ENCODE assay signal across 38 cellular contexts in the genomic region with DNA sequence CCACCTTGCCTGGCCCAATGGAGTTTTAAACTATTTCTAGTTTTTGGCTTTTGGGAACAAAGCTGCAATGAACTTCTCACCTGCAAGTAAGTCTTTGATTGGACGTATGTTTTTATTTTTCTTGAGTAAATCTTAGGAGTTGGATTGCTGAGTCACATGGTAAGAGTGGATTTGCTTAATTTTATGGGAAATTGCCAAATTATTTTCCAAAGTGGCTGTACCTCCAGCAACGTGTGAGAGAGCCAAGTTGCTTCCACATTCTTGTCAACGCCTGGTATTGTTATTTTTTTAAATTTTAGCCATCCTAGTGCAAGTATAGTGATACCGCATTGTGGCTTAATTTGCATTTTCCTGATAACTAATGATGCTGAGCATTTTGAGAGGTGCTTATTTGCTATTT.
"Had no signal": no experiment of that assay in that cellular context is flagged by ENCODE, and none has a peak within 500 bp of the region (broad histone marks: within the 10 kb centered on the region; RNA-seq: fewer than 3 reads in every experiment).

No MANE protein-coding gene starts in this region.

- H3K27ac Mint-ChIP-seq: activated B cell treated with CpG ODN at 0.5 μM for 24 hours; activated CD4-positive, alpha-beta memory T cell treated with anti-CD3 and anti-CD28 coated beads for 36 hours; activated CD4-positive, alpha-beta T cell treated with anti-CD3 and anti-CD28 coated beads, Interleukin-2, amount 10 ng/mL, durations not matched to agents 24 days and 14 days; activated CD8-positive, alpha-beta T cell treated with anti-CD3 and anti-CD28 coated beads for 36 hours; activated naive CD4-positive, alpha-beta T cell treated with anti-CD3 and anti-CD28 coated beads for 36 hours; activated naive CD4-positive, alpha-beta T cell treated with anti-CD3 and anti-CD28 coated beads, Interleukin-2, amount 50 U/mL, for 72 hours; activated naive CD8-positive, alpha-beta T cell treated with anti-CD3 and anti-CD28 coated beads for 36 hours; activated T-cell treated with anti-CD3 and anti-CD28 coated beads, Interleukin-2, amount 50 U/mL, for 72 hours; activated T-helper 1 cell treated with anti-CD3 and anti-CD28 coated beads, Interleukin-12 subunit alpha, Interleukin-12 subunit beta, Interleukin-2, Interleukin-4 antibody, amounts not matched to agents 30 ng/mL and 10 ng/mL and 1 ng/mL, durations not matched to agents 14 hours and 24 hours and 36 hours; activated T-helper 17 cell treated with anti-CD3 and anti-CD28 coated beads, Interleukin-2, amount 50 U/mL, for 72 hours; brain; T-helper 1 cell treated with Interleukin-12 subunit alpha and Interleukin-12 subunit beta and Interleukin-4 antibody, amounts not matched to agents 30 μg/mL and 1 μg/mL, for 36 hours; T-helper 2 cell treated with Interferon-gamma antibody and Interleukin-4, amounts not matched to agents 5 μg/mL and 100 μg/mL, for 36 hours had no signal

- H3K9me3 ChIP-seq: adrenal gland had no signal

- H3K27me3 Mint-ChIP-seq: activated CD4-positive, alpha-beta memory T cell treated with anti-CD3 and anti-CD28 coated beads for 36 hours; activated CD8-positive, alpha-beta T cell treated with anti-CD3 and anti-CD28 coated beads for 36 hours; activated naive CD8-positive, alpha-beta T cell treated with anti-CD3 and anti-CD28 coated beads for 36 hours; central memory CD8-positive, alpha-beta T cell had no signal

- H3K4me1 ChIP-seq: adrenal gland had no signal

- FAIRE-seq: bronchial epithelial cell, TTC549 had no signal

- DNase-seq: activated B cell treated with CpG ODN at 0.5 μM for 24 hours; activated CD4-positive, alpha-beta memory T cell treated with anti-CD3 and anti-CD28 coated beads for 36 hours; activated CD4-positive, alpha-beta T cell treated with anti-CD3 and anti-CD28 coated beads for 4 hours; activated CD4-positive, alpha-beta T cell treated with anti-CD3 and anti-CD28 coated beads, Interleukin-2, amount 10 ng/mL, durations not matched to agents 24 days and 14 days; activated CD4-positive, alpha-beta T cell treated with anti-CD3 and anti-CD28 coated beads, Interleukin-2, amount 50 U/mL, for 1 hour; activated CD4-positive, alpha-beta T cell treated with anti-CD3 and anti-CD28 coated beads, Interleukin-2, amount 50 U/mL, for 4 hours; activated CD4-positive, CD25-positive, alpha-beta regulatory T cell treated with anti-CD3 and anti-CD28 coated beads, Interleukin-2, amount 50 U/mL, for 72 hours; activated CD8-positive, alpha-beta memory T cell treated with anti-CD3 and anti-CD28 coated beads, Interleukin-2, amount 50 U/mL, for 4 hours; activated CD8-positive, alpha-beta T cell treated with anti-CD3 and anti-CD28 coated beads for 36 hours; activated effector memory CD4-positive, alpha-beta T cell treated with anti-CD3 and anti-CD28 coated beads, Interleukin-2, amount 50 U/mL, for 16 hours; activated gamma-delta T cell treated with Interleukin-2 at 50 U/mL for 16 hours; activated naive CD4-positive, alpha-beta T cell; activated naive CD4-positive, alpha-beta T cell treated with anti-CD3 and anti-CD28 coated beads for 36 hours; activated naive CD4-positive, alpha-beta T cell treated with anti-CD3 and anti-CD28 coated beads, Interleukin-2, amount 50 U/mL, for 16 hours; activated naive CD8-positive, alpha-beta T cell treated with anti-CD3 and anti-CD28 coated beads for 36 hours; activated T-cell treated with anti-CD3 and anti-CD28 coated beads for 4 hours; activated T-cell treated with anti-CD3 and anti-CD28 coated beads, Interleukin-2, amount 50 U/mL, for 1 hour; activated T-cell treated with anti-CD3 and anti-CD28 coated beads, Interleukin-2, amount 50 U/mL, for 4 hours; activated T-cell treated with anti-CD3 and anti-CD28 coated beads, Interleukin-2, amount 50 U/mL, for 72 hours; adrenal gland; amniotic stem cell; aorta; caudate nucleus; cerebellar nuclear complex; T-helper 1 cell; T-helper 2 cell; T-helper 9 cell had no signal

- H3K36me3 Mint-ChIP-seq: activated CD4-positive, alpha-beta memory T cell treated with anti-CD3 and anti-CD28 coated beads for 36 hours; activated naive CD4-positive, alpha-beta T cell treated with anti-CD3 and anti-CD28 coated beads, Interleukin-2, amount 50 U/mL, for 72 hours; activated naive CD8-positive, alpha-beta T cell treated with anti-CD3 and anti-CD28 coated beads for 36 hours; brain had no signal

- H3K27me3 ChIP-seq: adrenal gland, cardiac muscle cell had no signal

- H3K4me3 Mint-ChIP-seq: activated B cell treated with CpG ODN at 0.5 μM for 24 hours; activated CD4-positive, alpha-beta memory T cell treated with anti-CD3 and anti-CD28 coated beads for 36 hours; activated CD4-positive, alpha-beta T cell treated with anti-CD3 and anti-CD28 coated beads, Interleukin-2, amount 10 ng/mL, durations not matched to agents 24 days and 14 days; activated CD8-positive, alpha-beta T cell treated with anti-CD3 and anti-CD28 coated beads for 36 hours; activated naive CD4-positive, alpha-beta T cell treated with anti-CD3 and anti-CD28 coated beads for 36 hours; activated naive CD8-positive, alpha-beta T cell treated with anti-CD3 and anti-CD28 coated beads for 36 hours; activated T-cell treated with anti-CD3 and anti-CD28 coated beads, Interleukin-2, amount 50 U/mL, for 4 hours; activated T-cell treated with anti-CD3 and anti-CD28 coated beads, Interleukin-2, amount 50 U/mL, for 72 hours; activated T-helper 1 cell treated with anti-CD3 and anti-CD28 coated beads, Interleukin-12 subunit alpha, Interleukin-12 subunit beta, Interleukin-2, Interleukin-4 antibody, amounts not matched to agents 30 ng/mL and 10 ng/mL and 1 ng/mL, durations not matched to agents 14 hours and 24 hours and 36 hours; activated T-helper 17 cell treated with anti-CD3 and anti-CD28 coated beads, Interleukin-2, amount 50 U/mL, for 72 hours; brain; central memory CD8-positive, alpha-beta T cell; T-helper 1 cell treated with Interleukin-12 subunit alpha and Interleukin-12 subunit beta and Interleukin-4 antibody, amounts not matched to agents 30 μg/mL and 1 μg/mL, for 36 hours; T-helper 2 cell treated with Interferon-gamma antibody and Interleukin-4, amounts not matched to agents 5 μg/mL and 100 μg/mL, for 36 hours had no signal

- H3K4me1 Mint-ChIP-seq: activated B cell treated with CpG ODN at 0.5 μM for 24 hours; activated CD4-positive, alpha-beta T cell treated with anti-CD3 and anti-CD28 coated beads, Interleukin-2, amount 10 ng/mL, durations not matched to agents 24 days and 14 days; activated naive CD8-positive, alpha-beta T cell treated with anti-CD3 and anti-CD28 coated beads for 36 hours; activated T-helper 17 cell treated with anti-CD3 and anti-CD28 coated beads, Interleukin-2, amount 50 U/mL, for 72 hours; brain; central memory CD8-positive, alpha-beta T cell had no signal

- H3K27ac ChIP-seq: adrenal gland, cardiac muscle cell, VCaP had no signal

- ATAC-seq: activated CD8-positive, alpha-beta T cell treated with anti-CD3 and anti-CD28 coated beads for 36 hours; activated naive CD4-positive, alpha-beta T cell treated with anti-CD3 and anti-CD28 coated beads, Interleukin-2, amount 50 U/mL, for 72 hours; activated T-cell treated with anti-CD3 and anti-CD28 coated beads, Interleukin-2, amount 50 U/mL, for 4 hours; activated T-cell treated with anti-CD3 and anti-CD28 coated beads, Interleukin-2, amount 50 U/mL, for 72 hours; activated T-helper 17 cell treated with anti-CD3 and anti-CD28 coated beads, Interleukin-2, amount 50 U/mL, for 72 hours had no signal

- H3K4me3 ChIP-seq: adrenal gland, cardiac muscle cell had no signal

- H3K36me3 ChIP-seq: adrenal gland, cardiac muscle cell had no signal

- H3K9me3 Mint-ChIP-seq: activated B cell treated with CpG ODN at 0.5 μM for 24 hours; activated CD4-positive, alpha-beta memory T cell treated with anti-CD3 and anti-CD28 coated beads for 36 hours; activated CD4-positive, alpha-beta T cell treated with anti-CD3 and anti-CD28 coated beads, Interleukin-2, amount 10 ng/mL, durations not matched to agents 24 days and 14 days; activated CD8-positive, alpha-beta T cell treated with anti-CD3 and anti-CD28 coated beads for 36 hours; activated naive CD4-positive, alpha-beta T cell treated with anti-CD3 and anti-CD28 coated beads for 36 hours; activated naive CD4-positive, alpha-beta T cell treated with anti-CD3 and anti-CD28 coated beads, Interleukin-2, amount 50 U/mL, for 72 hours; activated naive CD8-positive, alpha-beta T cell treated with anti-CD3 and anti-CD28 coated beads for 36 hours; activated T-cell treated with anti-CD3 and anti-CD28 coated beads, Interleukin-2, amount 50 U/mL, for 4 hours; activated T-cell treated with anti-CD3 and anti-CD28 coated beads, Interleukin-2, amount 50 U/mL, for 72 hours; activated T-helper 1 cell treated with anti-CD3 and anti-CD28 coated beads, Interleukin-12 subunit alpha, Interleukin-12 subunit beta, Interleukin-2, Interleukin-4 antibody, amounts not matched to agents 30 ng/mL and 10 ng/mL and 1 ng/mL, durations not matched to agents 14 hours and 24 hours and 36 hours; activated T-helper 17 cell treated with anti-CD3 and anti-CD28 coated beads, Interleukin-2, amount 50 U/mL, for 72 hours; brain; central memory CD8-positive, alpha-beta T cell; T-helper 1 cell treated with Interleukin-12 subunit alpha and Interleukin-12 subunit beta and Interleukin-4 antibody, amounts not matched to agents 30 μg/mL and 1 μg/mL, for 36 hours; T-helper 2 cell treated with Interferon-gamma antibody and Interleukin-4, amounts not matched to agents 5 μg/mL and 100 μg/mL, for 36 hours had no signal
